14 cellular contexts compared by ENCODE assay signal in genomic region chr2:232937278-232937906, GRCh38.
DNase-seq lines count a peak whose midpoint lies in the region; ATAC-seq and TF ChIP-seq lines count a peak whose summit lies in the region.
"Had no signal": no experiment of that assay in that cellular context is flagged by ENCODE, and none has a peak within 500 bp of the region (broad histone marks: within the 10 kb centered on the region; RNA-seq: fewer than 3 reads in every experiment).

No MANE protein-coding gene starts in this region.

- TF ChIP-seq POLR2A in body of pancreas (IDR thresholded peaks at IDR 0.05): no peak

- TF ChIP-seq CTCF in HFFc6 (IDR thresholded peaks at IDR 0.05) (no peak), foreskin fibroblast (IDR thresholded peaks at IDR 0.05; ENCODE audit: low read depth, low read length) (no peak), body of pancreas (IDR thresholded peaks at IDR 0.05) (no peak)

- WGBS in body of pancreas, 2 donors: 81 to 88% methylated on average over 5 of the region's 5 CpGs

- H3K36me3 Mint-ChIP-seq in HFFc6 (ENCODE audit: low read depth): peaks cover 4% of the 10 kb centered on the region
- H3K36me3 Mint-ChIP-seq in effector memory CD8-positive, alpha-beta T cell (ENCODE audit: insufficient read depth): no peaks in the 10 kb centered on the region
- H3K36me3 Mint-ChIP-seq: brain had no signal

- DNase-seq in A172 (ENCODE audit: low spot score) (peak; percentile 71), HFFc6 (peak; percentile 46), SK-N-DZ (ENCODE audit: low spot score) (peak; percentile 88), foreskin fibroblast (peak; percentile 50 to 79), T-helper 2 cell (no peak), body of pancreas (no peak)
- no peak for DNase-seq in stimulated activated CD4-positive, alpha-beta T cell treated with anti-CD3 and anti-CD28 coated beads, Interleukin-2, amount 100 ng/mL, for 48 hours
- no peak for DNase-seq in effector memory CD8-positive, alpha-beta T cell
- DNase-seq: activated CD4-positive, alpha-beta T cell treated with anti-CD3 and anti-CD28 coated beads for 1 hour; MG63 had no signal

- H3K27me3 Mint-ChIP-seq in HFFc6 (ENCODE audit: insufficient read depth): peaks cover 10% of the 10 kb centered on the region
- peaks cover 21 to 38% of the 10 kb centered on the region in 2 donors for H3K27me3 Mint-ChIP-seq in effector memory CD8-positive, alpha-beta T cell

- peaks cover 9% of the 10 kb centered on the region for H3K4me1 Mint-ChIP-seq in HFFc6 (ENCODE audit: low read depth)
- peaks cover 0 to 3% of the 10 kb centered on the region in 2 donors for H3K4me1 Mint-ChIP-seq in effector memory CD8-positive, alpha-beta T cell (ENCODE audit: low read depth in 2 of 2)
- H3K4me1 Mint-ChIP-seq: brain had no signal

- H3K9me3 ChIP-seq in body of pancreas: no peaks in the 10 kb centered on the region

- no peaks in the 10 kb centered on the region for H3K27me3 ChIP-seq in body of pancreas
- H3K27me3 ChIP-seq: MG63 had no signal

- intact Hi-C loops in body of pancreas (cut with DNase I): no loop called here

- H3K9me3 Mint-ChIP-seq in HFFc6: peaks cover 13% of the 10 kb centered on the region
- no peaks in the 10 kb centered on the region for H3K9me3 Mint-ChIP-seq in effector memory CD8-positive, alpha-beta T cell
- H3K9me3 Mint-ChIP-seq: activated T-helper 1 cell treated with anti-CD3 and anti-CD28 coated beads, Interleukin-12 subunit alpha, Interleukin-12 subunit beta, Interleukin-2, Interleukin-4 antibody, amounts not matched to agents 30 ng/mL and 10 ng/mL and 1 ng/mL, durations not matched to agents 14 hours and 24 hours and 36 hours had no signal

- no peak overlapping the region for H3K4me3 Mint-ChIP-seq in HFFc6
- no peak overlapping the region for H3K4me3 Mint-ChIP-seq in effector memory CD8-positive, alpha-beta T cell
- H3K4me3 Mint-ChIP-seq: activated T-helper 1 cell treated with anti-CD3 and anti-CD28 coated beads, Interleukin-12 subunit alpha, Interleukin-12 subunit beta, Interleukin-2, Interleukin-4 antibody, amounts not matched to agents 30 ng/mL and 10 ng/mL and 1 ng/mL, durations not matched to agents 14 hours and 24 hours and 36 hours; brain; nephron had no signal

- H3K4me3 ChIP-seq in foreskin fibroblast (ENCODE audit: low read depth in 1 of 2, low read length in 2 of 2): no peak overlapping the region
- H3K4me3 ChIP-seq in body of pancreas: no peak overlapping the region
- H3K4me3 ChIP-seq: MG63, smooth muscle cell had no signal

- H3K4me1 ChIP-seq in body of pancreas: no peaks in the 10 kb centered on the region

- no peaks in the 10 kb centered on the region for H3K36me3 ChIP-seq in body of pancreas (replicated peaks in 1 of 2; ENCODE audit: insufficient read depth in 1 of 2, low read depth in 2 of 2)
- H3K36me3 ChIP-seq: MG63 had no signal

- ATAC-seq in body of pancreas: no peak
- ATAC-seq in effector memory CD8-positive, alpha-beta T cell (replicated peaks): no peak

- no peak overlapping the region for H3K27ac Mint-ChIP-seq in HFFc6
- no peak overlapping the region for H3K27ac Mint-ChIP-seq in effector memory CD8-positive, alpha-beta T cell
- H3K27ac Mint-ChIP-seq: activated T-helper 1 cell treated with anti-CD3 and anti-CD28 coated beads, Interleukin-12 subunit alpha, Interleukin-12 subunit beta, Interleukin-2, Interleukin-4 antibody, amounts not matched to agents 30 ng/mL and 10 ng/mL and 1 ng/mL, durations not matched to agents 14 hours and 24 hours and 36 hours; brain; nephron had no signal

- no peak overlapping the region for H3K27ac ChIP-seq in body of pancreas

Comparison
In these comparisons a context has a peak if more than half of its experiments do, and no peak if none do; other contexts are left out.
1. DNase-seq: peak in A172 (single experiment), HFFc6 (single experiment), SK-N-DZ (single experiment) and foreskin fibroblast (2 of 2); none in T-helper 2 cell (0 of 5), stimulated activated CD4-positive, alpha-beta T cell treated with anti-CD3 and anti-CD28 coated beads, Interleukin-2, amount 100 ng/mL, for 48 hours (0 of 2), body of pancreas (0 of 4) and effector memory CD8-positive, alpha-beta T cell (0 of 3).